In the genomic region with DNA sequence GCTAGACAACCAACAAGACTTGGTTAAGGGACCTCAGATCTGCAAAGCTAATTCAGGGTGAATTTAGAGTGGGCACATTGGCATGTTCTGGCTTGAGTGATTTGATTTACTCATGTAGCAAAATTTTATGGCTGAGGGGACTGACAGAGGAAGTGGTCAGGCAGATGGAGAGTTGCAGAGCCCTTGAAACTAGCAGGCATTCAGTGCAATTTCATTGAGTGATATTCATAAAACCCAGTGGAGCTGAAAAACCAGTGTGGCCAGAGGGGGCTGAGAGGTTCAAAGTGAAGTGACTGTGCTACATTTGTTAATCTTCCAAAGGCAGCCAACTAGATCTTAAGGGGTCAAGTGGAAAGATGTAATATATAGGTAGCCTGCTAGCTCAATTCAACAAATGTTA, we compare ENCODE assay signal across 16 cellular contexts.
DNase-seq lines count a peak whose midpoint lies in the region; ATAC-seq and TF ChIP-seq lines count a peak whose summit lies in the region.
"Had no signal": no experiment of that assay in that cellular context is flagged by ENCODE, and none has a peak within 500 bp of the region (broad histone marks: within the 10 kb centered on the region; RNA-seq: fewer than 3 reads in every experiment).

No MANE protein-coding gene starts in this region.

- no peaks in the 10 kb centered on the region for H3K36me3 ChIP-seq in BLaER1
- no peaks in the 10 kb centered on the region for H3K36me3 ChIP-seq in GM06990 (ENCODE audit: control insufficient read depth, insufficient read depth, low read length)
- H3K36me3 ChIP-seq: right atrium auricular region, vagina had no signal

- no peaks in the 10 kb centered on the region for H4K20me1 ChIP-seq in BLaER1

- no peaks in the 10 kb centered on the region for H3K9me3 ChIP-seq in BLaER1
- H3K9me3 ChIP-seq: right atrium auricular region, vagina had no signal

- DNase-seq in GM06990 (ENCODE audit: extremely low read depth, insufficient read length) (peak; percentile 37), MV-4-11 (lab: John Stamatoyannopoulos, UW) (peak; percentile 81), glomerular visceral epithelial cell (ENCODE audit: extremely low spot score) (peak; percentile 94), HEK293T (ENCODE audit: extremely low spot score) (no peak)
- DNase-seq in activated CD4-positive, alpha-beta T cell treated with anti-CD3 and anti-CD28 coated beads for 1 hour, result no peak
- no peak for DNase-seq in NK-92 treated with Interleukin-12 subunit alpha and Interleukin-12 subunit beta, amount 100 ng/mL, for 24 hours (lab: John Stamatoyannopoulos, UW)
- DNase-seq: activated naive CD8-positive, alpha-beta T cell treated with anti-CD3 and anti-CD28 coated beads, Interleukin-2, amount 50 U/mL, for 24 hours; glutamatergic neuron; NCI-H69; SHP77 treated with DMSO at 0.1 percent for 48 hours; stimulated activated CD4-positive, alpha-beta T cell treated with anti-CD3 and anti-CD28 coated beads, Interleukin-4, amount 100 ng/mL, for 24 hours; stimulated activated naive CD4-positive, alpha-beta T cell had no signal

- H3K27me3 ChIP-seq in BLaER1, result no peaks in the 10 kb centered on the region
- no peaks in the 10 kb centered on the region for H3K27me3 ChIP-seq in GM06990 (replicated peaks; ENCODE audit: control insufficient read depth, insufficient read depth, low read length)
- H3K27me3 ChIP-seq: right atrium auricular region, vagina had no signal

- H3K4me3 ChIP-seq in BLaER1 (no peak overlapping the region), GM06990 (replicated peaks; ENCODE audit: low read depth, low read length) (no peak overlapping the region)
- H3K4me3 ChIP-seq: right atrium auricular region, vagina had no signal

- H3K4me1 ChIP-seq in BLaER1, result peaks cover 75% of the 10 kb centered on the region

- CTCF ChIA-PET in HEK293T (lab: Yijun Ruan, JAX), result interaction anchor here (0.6 to 1.1 kb wide), 2 partner anchors 26 to 28 kb away, joined by 3 to 4 read pairs; no protein-coding TSS in a partner anchor

- TF ChIP-seq CTCF in GM06990 (IDR thresholded peaks at IDR 0.05; ENCODE audit: insufficient read depth, low read length, poor library complexity, severe bottlenecking), result no peak

- ATAC-seq in HG03135 (IDR thresholded peaks at IDR 0.05; ENCODE audit: unreplicated experiment), result no peak
- ATAC-seq: activated naive CD8-positive, alpha-beta T cell treated with anti-CD3 and anti-CD28 coated beads, Interleukin-2, amount 50 U/mL, for 24 hours had no signal

- peak overlapping the region; percentile 97; the same call in 1 of the 2 replicates for H3K27ac ChIP-seq in BLaER1
- H3K27ac ChIP-seq: right atrium auricular region, vagina had no signal

- peak overlapping the region; percentile 16; the same call in 1 of the 2 replicates for H3K9ac ChIP-seq in BLaER1

- peak overlapping the region; percentile 90 for H3K4me2 ChIP-seq in BLaER1

- POLR2A ChIA-PET in HEK293T (lab: Yijun Ruan, JAX), result interaction anchor here (1.6 kb wide), 1 partner anchor 15 kb away, joined by 3 read pairs; no protein-coding TSS in a partner anchor

TF ChIP-seq in HEK293T, 16 proteins besides CTCF, POLR2A, EP300 and RAD21:
- TF ChIP-seq HDGF (IDR thresholded peaks at IDR 0.05; ENCODE audit: borderline replicate concordance), result no peak
- no peak for TF ChIP-seq LEF1 (IDR thresholded peaks at IDR 0.05; ENCODE audit: borderline replicate concordance)
- TF ChIP-seq ZNF384 (IDR thresholded peaks at IDR 0.05), result no peak
- no peak for TF ChIP-seq CTBP1 (IDR thresholded peaks at IDR 0.05; ENCODE audit: borderline replicate concordance)
- TF ChIP-seq ELF4 (IDR thresholded peaks at IDR 0.05), result no peak
- no peak for TF ChIP-seq BHLHE40 (IDR thresholded peaks at IDR 0.05; ENCODE audit: borderline replicate concordance)
- no peak for TF ChIP-seq FOXA1 (IDR thresholded peaks at IDR 0.05)
- TF ChIP-seq NFRKB (IDR thresholded peaks at IDR 0.05), result no peak
- TF ChIP-seq, protein P1, sequence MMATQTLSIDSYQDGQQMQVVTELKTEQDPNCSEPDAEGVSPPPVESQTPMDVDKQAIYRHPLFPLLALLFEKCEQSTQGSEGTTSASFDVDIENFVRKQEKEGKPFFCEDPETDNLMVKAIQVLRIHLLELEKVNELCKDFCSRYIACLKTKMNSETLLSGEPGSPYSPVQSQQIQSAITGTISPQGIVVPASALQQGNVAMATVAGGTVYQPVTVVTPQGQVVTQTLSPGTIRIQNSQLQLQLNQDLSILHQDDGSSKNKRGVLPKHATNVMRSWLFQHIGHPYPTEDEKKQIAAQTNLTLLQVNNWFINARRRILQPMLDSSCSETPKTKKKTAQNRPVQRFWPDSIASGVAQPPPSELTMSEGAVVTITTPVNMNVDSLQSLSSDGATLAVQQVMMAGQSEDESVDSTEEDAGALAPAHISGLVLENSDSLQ (IDR thresholded peaks at IDR 0.05), result no peak
- TF ChIP-seq ARNT (IDR thresholded peaks at IDR 0.05), result no peak
- no peak for TF ChIP-seq SUZ12 (IDR thresholded peaks at IDR 0.05)

Comparison
In these comparisons a context has a peak if more than half of its experiments do, and no peak if none do; other contexts are left out.
1. DNase-seq: peak in GM06990 (single experiment), MV-4-11 (single experiment) and glomerular visceral epithelial cell (single experiment); none in HEK293T (single experiment), activated CD4-positive, alpha-beta T cell treated with anti-CD3 and anti-CD28 coated beads for 1 hour (single experiment) and NK-92 treated with Interleukin-12 subunit alpha and Interleukin-12 subunit beta, amount 100 ng/mL, for 24 hours (single experiment).